ENCODE assay signal across 15 cellular contexts in genomic region chr3:42115946-42116345, GRCh38. TPM values are rescaled to one million over a fixed set of nuclear protein-coding genes. Genes with fewer than 3 reads are reported as not detected.
DNase-seq lines count a peak whose midpoint lies in the region; ATAC-seq and TF ChIP-seq lines count a peak whose summit lies in the region.
"Had no signal": no experiment of that assay in that cellular context is flagged by ENCODE, and none has a peak within 500 bp of the region (broad histone marks: within the 10 kb centered on the region; RNA-seq: fewer than 3 reads in every experiment).

No MANE protein-coding gene starts in this region.

- no peaks in the 10 kb centered on the region for H3K9me3 ChIP-seq in heart left ventricle
- H3K9me3 ChIP-seq: BLaER1 had no signal

- DNase-seq in heart left ventricle (peak in 1 of 5 donors; percentile 30), cardiac septum (ENCODE audit: low spot score) (no peak), RWPE1 (ENCODE audit: low spot score) (no peak), left lobe of liver (ENCODE audit: low spot score) (no peak), mesothelial cell of epicardium (ENCODE audit: low spot score in 2 of 2, unreplicated experiment in 2 of 2) (no peak)
- no peak for DNase-seq in stimulated activated effector memory CD8-positive, alpha-beta T cell treated with anti-CD3 and anti-CD28 coated beads, Interleukin-12 subunit alpha, Interleukin-12 subunit beta, amount 100 ng/mL, for 72 hours (ENCODE audit: low spot score in 2 of 2)
- DNase-seq: CD8-positive, alpha-beta T cell; DMS79; NCI-H187 treated with DMSO at 0.1 percent for 48 hours; NCI-H82; PC-9 had no signal

- no peak for ATAC-seq in heart left ventricle
- ATAC-seq in left lobe of liver = peak; percentile 2
- ATAC-seq in stimulated activated effector memory CD8-positive, alpha-beta T cell treated with anti-CD3 and anti-CD28 coated beads, Interleukin-12 subunit alpha, Interleukin-12 subunit beta, amount 100 ng/mL, for 72 hours = no peak
- ATAC-seq in GM21619 (IDR thresholded peaks at IDR 0.05; ENCODE audit: unreplicated experiment) = no peak
- no peak for ATAC-seq in GM18858 (IDR thresholded peaks at IDR 0.05; ENCODE audit: unreplicated experiment)
- ATAC-seq: CD8-positive, alpha-beta T cell; HCT116 had no signal

- peaks cover 0 to 75% (median 56%) of the 10 kb centered on the region in 12 donors for H3K4me1 ChIP-seq in heart left ventricle

- peak overlapping the region; percentile 61 for H3K27ac Mint-ChIP-seq in stimulated activated effector memory CD8-positive, alpha-beta T cell treated with anti-CD3 and anti-CD28 coated beads, Interleukin-12 subunit alpha, Interleukin-12 subunit beta, amount 100 ng/mL, for 72 hours
- H3K27ac Mint-ChIP-seq in mesothelial cell of epicardium = no peak overlapping the region
- H3K27ac Mint-ChIP-seq: CD8-positive, alpha-beta T cell had no signal

- H3K27ac ChIP-seq in heart left ventricle (peak overlapping the region in 7 of 12 donors; percentile 9 to 61 (median 40)), RWPE1 (peak overlapping the region; percentile 42; the same call in 1 of the 2 replicates)
- H3K27ac ChIP-seq: BLaER1, PC-9 had no signal

- no peaks in the 10 kb centered on the region for H3K36me3 ChIP-seq in heart left ventricle

- intact Hi-C loops in heart left ventricle (cut with DNase I) (loop anchor here in 7 of 10 donors (5.0 to 10.0 kb wide), 3 partner anchors 76 to 329 kb away; no protein-coding TSS in a partner anchor), cardiac septum (cut with DNase I) (loop anchor here (5.0 to 10.0 kb wide), 2 partner anchors 224 to 329 kb away; no protein-coding TSS in a partner anchor)

- H3K36me3 Mint-ChIP-seq in stimulated activated effector memory CD8-positive, alpha-beta T cell treated with anti-CD3 and anti-CD28 coated beads, Interleukin-12 subunit alpha, Interleukin-12 subunit beta, amount 100 ng/mL, for 72 hours = no peaks in the 10 kb centered on the region
- no peaks in the 10 kb centered on the region for H3K36me3 Mint-ChIP-seq in mesothelial cell of epicardium

- POLR2A ChIA-PET in RWPE1 (lab: Yijun Ruan, JAX; ENCODE audit: low non-redundant PET) = no interaction called here

- H3K4me1 Mint-ChIP-seq in stimulated activated effector memory CD8-positive, alpha-beta T cell treated with anti-CD3 and anti-CD28 coated beads, Interleukin-12 subunit alpha, Interleukin-12 subunit beta, amount 100 ng/mL, for 72 hours = peaks cover 38% of the 10 kb centered on the region
- peaks cover 26% of the 10 kb centered on the region for H3K4me1 Mint-ChIP-seq in mesothelial cell of epicardium

- no peak for TF ChIP-seq CTCF in heart left ventricle (IDR thresholded peaks at IDR 0.05)
- no peak for TF ChIP-seq CTCF in RWPE1 (conservative IDR thresholded peaks at IDR 0.05; ENCODE audit: low read depth)
- TF ChIP-seq CTCF in mesothelial cell of epicardium (IDR thresholded peaks at IDR 0.05; ENCODE audit: unreplicated experiment) = no peak

- CTCF ChIA-PET in RWPE1 (lab: Yijun Ruan, JAX) = interaction anchor here (4.8 kb wide), 1 partner anchor 74 kb away, joined by 30 read pairs; no protein-coding TSS in a partner anchor

- no peak overlapping the region for H3K4me3 ChIP-seq in heart left ventricle
- H3K4me3 ChIP-seq: BLaER1, PC-9 had no signal

- no peak overlapping the region for H3K4me3 Mint-ChIP-seq in stimulated activated effector memory CD8-positive, alpha-beta T cell treated with anti-CD3 and anti-CD28 coated beads, Interleukin-12 subunit alpha, Interleukin-12 subunit beta, amount 100 ng/mL, for 72 hours
- no peak overlapping the region for H3K4me3 Mint-ChIP-seq in mesothelial cell of epicardium
- H3K4me3 Mint-ChIP-seq: CD8-positive, alpha-beta T cell had no signal

- WGBS in heart left ventricle, 4 donors = 93 to 95% (median 94%) methylated on average over 8 to 9 of the region's 9 CpGs

- no peaks in the 10 kb centered on the region for H3K27me3 Mint-ChIP-seq in mesothelial cell of epicardium (ENCODE audit: low read depth)

- TF ChIP-seq POLR2A in heart left ventricle (IDR thresholded peaks at IDR 0.05) = no peak

- H3K27me3 ChIP-seq in heart left ventricle = no peaks in the 10 kb centered on the region
- H3K27me3 ChIP-seq: BLaER1 had no signal

- H3K9me3 Mint-ChIP-seq in stimulated activated effector memory CD8-positive, alpha-beta T cell treated with anti-CD3 and anti-CD28 coated beads, Interleukin-12 subunit alpha, Interleukin-12 subunit beta, amount 100 ng/mL, for 72 hours = no peaks in the 10 kb centered on the region
- H3K9me3 Mint-ChIP-seq in mesothelial cell of epicardium = no peaks in the 10 kb centered on the region
- H3K9me3 Mint-ChIP-seq: CD8-positive, alpha-beta T cell had no signal

RNA-seq across cellular contexts. Expression of gene TRAK1, which starts 24.8 kb away (rescaled TPM):
- total RNA-seq in heart left ventricle = 100 to 1,000 TPM; 149 to 364 (median 272) TPM
- polyA plus RNA-seq in heart left ventricle = 10 to 100 TPM; 53.3 to 76.3 TPM
- total RNA-seq in cardiac septum = 246 TPM
- 11.2 TPM for total RNA-seq in left lobe of liver
- total RNA-seq in mesothelial cell of epicardium = 49.0 to 50.7 TPM (median 50.3 TPM) in 3 replicates
